In the genomic region with DNA sequence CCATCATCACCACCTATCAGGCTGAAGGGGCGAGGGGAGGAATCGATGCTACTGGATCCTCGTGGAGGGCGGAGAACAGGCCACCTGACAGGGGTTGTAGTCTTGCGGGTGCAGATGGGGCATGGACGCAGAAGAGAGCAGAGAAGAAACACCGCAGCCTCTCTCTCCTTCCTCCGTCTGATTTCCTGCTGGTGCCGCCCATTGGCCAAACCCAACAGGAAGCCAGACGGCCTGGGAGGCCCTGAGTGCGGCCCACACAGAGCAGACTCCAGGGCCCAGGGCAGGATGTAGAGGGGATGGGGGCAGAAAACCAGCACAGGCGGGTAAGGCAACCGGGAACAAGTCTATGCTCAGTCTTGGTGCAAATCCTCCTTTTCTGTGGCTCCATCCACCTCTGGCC, we compare ENCODE assay signal across 23 cellular contexts. TPM values are rescaled to one million over a fixed set of nuclear protein-coding genes. Genes with fewer than 3 reads are reported as not detected.
DNase-seq lines count a peak whose midpoint lies in the region; ATAC-seq, FAIRE-seq and TF ChIP-seq lines count a peak whose summit lies in the region.
"Had no signal": no experiment of that assay in that cellular context is flagged by ENCODE, and none has a peak within 500 bp of the region (broad histone marks: within the 10 kb centered on the region; RNA-seq: fewer than 3 reads in every experiment).

No MANE protein-coding gene starts in this region.

- no peak for TF ChIP-seq CTCF in left ventricle myocardium inferior (IDR thresholded peaks at IDR 0.05; ENCODE audit: borderline replicate concordance)
- no peak for TF ChIP-seq CTCF in HepG2 (CRISPR knock-in tag; IDR thresholded peaks at IDR 0.05)
- no peak for TF ChIP-seq CTCF in upper lobe of right lung (IDR thresholded peaks at IDR 0.05)

- no peak for TF ChIP-seq RAD21 in HepG2 (CRISPR knock-in tag; IDR thresholded peaks at IDR 0.05)

- no peak for DNase-seq in Right ventricle myocardium inferior (ENCODE audit: missing footprints)
- DNase-seq in left ventricle myocardium inferior, result no peak
- DNase-seq in T-cell, result peak in 3 of 34 experiments; percentile 11 to 26 (median 21)
- DNase-seq in HepG2 (ENCODE audit: low spot score), result no peak
- DNase-seq in upper lobe of right lung, result no peak
- no peak for DNase-seq in posterior cingulate gyrus
- no peak for DNase-seq in mesenteric fat pad (ENCODE audit: low spot score)
- DNase-seq: activated CD4-positive, alpha-beta T cell treated with anti-CD3 and anti-CD28 coated beads, Interleukin-2, amount 50 U/mL, for 48 hours; amniotic stem cell; CD8-positive, alpha-beta memory T cell; DND-41; effector CD4-positive, alpha-beta T cell; H7; left ventricle myocardium superior; NCI-H1694 treated with DMSO at 0.1 percent for 48 hours; NCI-H2227 treated with DMSO at 0.1 percent for 48 hours; psoas muscle; tibial artery had no signal

- peak overlapping the region; percentile 12 to 61 for H3K27ac Mint-ChIP-seq in T-cell
- H3K27ac Mint-ChIP-seq: IgD-negative memory B cell had no signal

- peaks cover 9% of the 10 kb centered on the region for H3K36me3 Mint-ChIP-seq in T-cell
- H3K36me3 Mint-ChIP-seq: IgD-negative memory B cell had no signal

- H3K27me3 ChIP-seq in left ventricle myocardium inferior (ENCODE audit: low read depth) (peaks cover 70% of the 10 kb centered on the region), HepG2 (ENCODE audit: control insufficient read depth in 1 of 2, insufficient read depth in 2 of 2, low read length in 2 of 2) (no peaks in the 10 kb centered on the region), upper lobe of right lung (no peaks in the 10 kb centered on the region)

- H3K79me2 ChIP-seq in HepG2 (ENCODE audit: insufficient read depth, low read length), result no peaks in the 10 kb centered on the region

- WGBS in HepG2 (ENCODE audit: low lambda C conversion rate), result 97% methylated on average over 13 of the region's 13 CpGs

- peaks cover 6 to 15% (median 7%) of the 10 kb centered on the region in 3 donors for H3K4me1 Mint-ChIP-seq in T-cell

- H3K9ac ChIP-seq in HepG2 (ENCODE audit: insufficient read depth, low read depth, low read length), result no peak overlapping the region

- intact Hi-C loops in Right ventricle myocardium inferior (cut with DNase I) (no loop called here), left ventricle myocardium inferior (cut with micrococcal nuclease) (no loop called here), HepG2 (cut with micrococcal nuclease; ENCODE audit: unreplicated experiment) (no loop called here), upper lobe of right lung (cut with DNase I) (no loop called here), posterior cingulate gyrus (cut with DNase I) (no loop called here)

- no peaks in the 10 kb centered on the region for H3K36me3 ChIP-seq in left ventricle myocardium inferior
- H3K36me3 ChIP-seq in HepG2 (replicated peaks in 1 of 2; ENCODE audit: control insufficient read depth in 1 of 2, insufficient read depth in 2 of 2, low read length in 2 of 2), result no peaks in the 10 kb centered on the region
- no peaks in the 10 kb centered on the region for H3K36me3 ChIP-seq in upper lobe of right lung
- H3K36me3 ChIP-seq: tibial artery had no signal

- no peaks in the 10 kb centered on the region for H4K20me1 ChIP-seq in HepG2 (ENCODE audit: insufficient read depth, low read length)

- peaks cover 25% of the 10 kb centered on the region for H3K9me3 ChIP-seq in left ventricle myocardium inferior (replicated peaks)
- peaks cover 6% of the 10 kb centered on the region; the same call in 1 of the 2 replicates for H3K9me3 ChIP-seq in HepG2 (ENCODE audit: low read length)
- no peaks in the 10 kb centered on the region for H3K9me3 ChIP-seq in upper lobe of right lung

- H3K4me3 ChIP-seq in left ventricle myocardium inferior (no peak overlapping the region), HepG2 (replicated peaks in 1 of 3; ENCODE audit: insufficient read depth in 1 of 3, low read depth in 2 of 3, low read length in 3 of 3) (no peak overlapping the region), upper lobe of right lung (no peak overlapping the region)
- H3K4me3 ChIP-seq: psoas muscle, tibial artery had no signal

- peak overlapping the region in 2 of 3 donors; percentile 31 to 34 for H3K4me3 Mint-ChIP-seq in T-cell

- H2AFZ ChIP-seq in HepG2 (ENCODE audit: low read length), result no peak overlapping the region

- TF ChIP-seq POLR2A in HepG2 (IDR thresholded peaks at IDR 0.05; ENCODE audit: insufficient read depth in 1 of 2, low read depth in 2 of 2, low read length in 2 of 2), result no peak

- no peak for FAIRE-seq in HepG2 (lab: Jason Lieb, UNC)
- FAIRE-seq: GM18507, RCC 7860 had no signal

- CTCF ChIA-PET in T-cell (lab: Charles Lee) (no interaction called here), HepG2 (lab: Yijun Ruan, JAX; ENCODE audit: low intra/inter-chr PET ratio, low total read pairs) (no interaction called here)

- no peak for TF ChIP-seq EP300 in HepG2 (IDR thresholded peaks at IDR 0.05; ENCODE audit: low read depth in 2 of 2, low read length in 2 of 2)
- no peak for TF ChIP-seq EP300 in HepG2 (CRISPR knock-in tag; IDR thresholded peaks at IDR 0.05; ENCODE audit: borderline replicate concordance)

- peaks cover 5 to 22% (median 12%) of the 10 kb centered on the region in 3 donors for H3K9me3 Mint-ChIP-seq in T-cell

- H3K27ac ChIP-seq in left ventricle myocardium inferior (replicated peaks) (no peak overlapping the region), HepG2 (ENCODE audit: extremely low read length, insufficient read depth, low read length) (no peak overlapping the region), upper lobe of right lung (peak overlapping the region; percentile 24)
- H3K27ac ChIP-seq: psoas muscle, tibial artery had no signal

- H3K27me3 Mint-ChIP-seq in T-cell, result peaks cover 3 to 5% of the 10 kb centered on the region in 2 donors

- BruUV-seq in HepG2 (replicated peaks; lab: Mats Ljungman, UMichigan), result no TSS peak

- no peak overlapping the region for H3K4me2 ChIP-seq in HepG2 (ENCODE audit: low read depth, low read length)

- H3K4me1 ChIP-seq in left ventricle myocardium inferior (no peaks in the 10 kb centered on the region), HepG2 (ENCODE audit: insufficient read depth, low read length) (peaks cover 71% of the 10 kb centered on the region), upper lobe of right lung (peaks cover 23% of the 10 kb centered on the region)
- H3K4me1 ChIP-seq: psoas muscle, tibial artery had no signal

- ATAC-seq in Right ventricle myocardium inferior, result peak; percentile 38
- ATAC-seq in T-cell (replicated peaks in 1 of 4), result peak; percentile 29 to 71 (median 40)
- ATAC-seq in HepG2, result no peak
- ATAC-seq in upper lobe of right lung, result peak; percentile 45
- ATAC-seq in HG03108 (IDR thresholded peaks at IDR 0.05; ENCODE audit: unreplicated experiment), result no peak
- ATAC-seq: left ventricle myocardium superior, psoas muscle, SK-N-SH treated with all-trans-retinoic acid at 6 μM for 48 hours had no signal

- in situ Hi-C loops in HepG2 (cut with HindIII; ENCODE audit: extremely low pct_ligation_motif_present, low pct_unique_long_range_greater_than_20kb), result no loop called here

- POLR2A ChIA-PET in T-cell (lab: Charles Lee) (no interaction called here), HepG2 (lab: Yijun Ruan, JAX) (interaction anchor here (0.8 to 3.1 kb wide), 2 partner anchors 8 to 15 kb away, joined by 3 to 11 read pairs; no protein-coding TSS in a partner anchor)

TF ChIP-seq in HepG2, 621 proteins besides CTCF, POLR2A, EP300 and RAD21 (continues in another document):
- TF ChIP-seq ZNF839 (CRISPR knock-in tag; IDR thresholded peaks at IDR 0.05; ENCODE audit: borderline replicate concordance) (no peak), GFI1 (CRISPR knock-in tag; IDR thresholded peaks at IDR 0.05; ENCODE audit: borderline replicate concordance) (no peak), MAFF (IDR thresholded peaks at IDR 0.05; ENCODE audit: low read depth, low read length) (no peak)
- TF ChIP-seq, protein P1, sequence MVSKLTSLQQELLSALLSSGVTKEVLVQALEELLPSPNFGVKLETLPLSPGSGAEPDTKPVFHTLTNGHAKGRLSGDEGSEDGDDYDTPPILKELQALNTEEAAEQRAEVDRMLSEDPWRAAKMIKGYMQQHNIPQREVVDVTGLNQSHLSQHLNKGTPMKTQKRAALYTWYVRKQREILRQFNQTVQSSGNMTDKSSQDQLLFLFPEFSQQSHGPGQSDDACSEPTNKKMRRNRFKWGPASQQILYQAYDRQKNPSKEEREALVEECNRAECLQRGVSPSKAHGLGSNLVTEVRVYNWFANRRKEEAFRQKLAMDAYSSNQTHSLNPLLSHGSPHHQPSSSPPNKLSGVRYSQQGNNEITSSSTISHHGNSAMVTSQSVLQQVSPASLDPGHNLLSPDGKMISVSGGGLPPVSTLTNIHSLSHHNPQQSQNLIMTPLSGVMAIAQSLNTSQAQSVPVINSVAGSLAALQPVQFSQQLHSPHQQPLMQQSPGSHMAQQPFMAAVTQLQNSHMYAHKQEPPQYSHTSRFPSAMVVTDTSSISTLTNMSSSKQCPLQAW (CRISPR knock-in tag; IDR thresholded peaks at IDR 0.05), result no peak

RNA-seq across cellular contexts. Expression of a gene that starts 15.4 kb away (rescaled TPM):
- total RNA-seq in Right ventricle myocardium inferior (4.9 TPM), left ventricle myocardium inferior (1.7 TPM), T-cell (1 to 10 TPM; 1.1 to 2.1 (median 1.8) TPM), HepG2 (2016; rRNA removed; fragmentation: Illumina TruSeq; extraction: Trizol) (99.9 and 103 TPM in 2 replicates), upper lobe of right lung (59.1 TPM), mesenteric fat pad (263 TPM)
- total RNA-seq in HepG2 (2016; cell fraction: cytosol; rRNA removed; fragmentation: Illumina TruSeq; extraction: Trizol; ENCODE audit: low read depth), result 28.5 and 32.0 TPM in 2 replicates
- 99.3 and 101 TPM in 2 replicates for total RNA-seq in HepG2 (2016; cell fraction: insoluble cytoplasmic fraction; rRNA removed; fragmentation: Illumina TruSeq; extraction: Trizol)
- 88.0 and 107 TPM in 2 replicates for total RNA-seq in HepG2 (2016; cell fraction: membrane; rRNA removed; fragmentation: Illumina TruSeq; extraction: Trizol)
- 47.4 and 51.4 TPM in 2 replicates for total RNA-seq in HepG2 (2016; cell fraction: nucleus; rRNA removed; fragmentation: Illumina TruSeq; extraction: Trizol)
- 24.8 and 35.0 TPM in 2 replicates for polyA plus RNA-seq in HepG2 (2011; rRNA removed)
- 40.5 and 42.6 TPM in 2 replicates for polyA plus RNA-seq in HepG2 (2011; cell fraction: cytosol; rRNA removed)
- 17.3 and 19.3 TPM in 2 replicates for polyA plus RNA-seq in HepG2 (2011; cell fraction: nucleus; rRNA removed)
- 22.3 and 27.0 TPM in 2 replicates for polyA plus RNA-seq in HepG2 (2012)
- 23.5 and 27.9 TPM in 2 replicates for polyA plus RNA-seq in HepG2 (2016; cell fraction: cytosol; fragmentation: Illumina TruSeq; extraction: Trizol; ENCODE audit: low read depth)
- 121 and 123 TPM in 2 replicates for polyA plus RNA-seq in HepG2 (2016; cell fraction: insoluble cytoplasmic fraction; fragmentation: Illumina TruSeq; extraction: Trizol; ENCODE audit: low read depth)
- 68.7 and 77.8 TPM in 2 replicates for polyA plus RNA-seq in HepG2 (2016; cell fraction: membrane; fragmentation: Illumina TruSeq; extraction: Trizol; ENCODE audit: low read depth)
- 76.4 and 86.3 TPM in 2 replicates for polyA plus RNA-seq in HepG2 (2016; cell fraction: nucleus; fragmentation: Illumina TruSeq; extraction: Trizol; ENCODE audit: insufficient read depth, low read depth)
- polyA minus RNA-seq in HepG2 (2011; rRNA and poly(A)+ RNA removed; ENCODE audit: low replicate concordance), result 4.5 and 45.0 TPM in 2 replicates
- polyA minus RNA-seq in HepG2 (2011; cell fraction: cytosol; rRNA and poly(A)+ RNA removed), result 25.4 and 32.4 TPM in 2 replicates
- 15.6 and 18.2 TPM in 2 replicates for polyA minus RNA-seq in HepG2 (2011; cell fraction: nucleus; rRNA and poly(A)+ RNA removed)

Comparison
In these comparisons a context has a peak if more than half of its experiments do, and no peak if none do; other contexts are left out.
1. ATAC-seq: peak in Right ventricle myocardium inferior (single experiment), T-cell (4 of 4) and upper lobe of right lung (single experiment); none in HepG2 (single experiment) and HG03108 (single experiment).